Comparison of ENCODE assay signal across 10 cellular contexts in genomic region chr10:8416192-8416701, GRCh38.
DNase-seq lines count a peak whose midpoint lies in the region; ATAC-seq lines count a peak whose summit lies in the region.
"Had no signal": no experiment of that assay in that cellular context is flagged by ENCODE, and none has a peak within 500 bp of the region (broad histone marks: within the 10 kb centered on the region; RNA-seq: fewer than 3 reads in every experiment).

No MANE protein-coding gene starts in this region.

- CTCF ChIA-PET in CD8-positive, alpha-beta memory T cell (lab: Charles Lee), result interaction anchor here (1.0 to 1.5 kb wide), 4 partner anchors 11 to 84 kb away, joined by 3 to 5 read pairs (median 3); no protein-coding TSS in a partner anchor

- no peak overlapping the region for H3K4me3 ChIP-seq in CD8-positive, alpha-beta memory T cell (ENCODE audit: low read length)
- H3K4me3 ChIP-seq: BLaER1 had no signal

- H3K27ac Mint-ChIP-seq in CD8-positive, alpha-beta memory T cell, result peak overlapping the region; percentile 96 to 100 (median 100)

- H3K27ac ChIP-seq in CD8-positive, alpha-beta memory T cell (ENCODE audit: low read depth, low read length), result peak overlapping the region; percentile 88
- H3K27ac ChIP-seq: BLaER1 had no signal

- peak overlapping the region; percentile 35 to 76 (median 69) for H3K4me3 Mint-ChIP-seq in CD8-positive, alpha-beta memory T cell

- no peaks in the 10 kb centered on the region for H3K9me3 Mint-ChIP-seq in CD8-positive, alpha-beta memory T cell

- peak; percentile 19 to 85 (median 50) for DNase-seq in CD8-positive, alpha-beta memory T cell
- peak; percentile 34 for DNase-seq in activated gamma-delta T cell treated with anti-CD3 and anti-CD28 coated beads, Interleukin-2, amount 50 U/mL, for 16 hours (ENCODE audit: low read depth)
- DNase-seq in ureter (ENCODE audit: low spot score) (no peak), NCI-H2081 (lab: John Stamatoyannopoulos, UW) (no peak), OCI-M2 (lab: John Stamatoyannopoulos, UW; ENCODE audit: unreplicated experiment) (no peak)
- DNase-seq: left colon had no signal

- peak; percentile 84 for ATAC-seq in GM18907 (IDR thresholded peaks at IDR 0.05; ENCODE audit: unreplicated experiment)
- peak; percentile 86 for ATAC-seq in HG03565 (IDR thresholded peaks at IDR 0.05; ENCODE audit: unreplicated experiment)
- no peak for ATAC-seq in HG03469 (IDR thresholded peaks at IDR 0.05; ENCODE audit: unreplicated experiment)
- ATAC-seq: left colon had no signal

- H3K4me1 ChIP-seq in CD8-positive, alpha-beta memory T cell (ENCODE audit: insufficient read depth, low read length), result peaks cover 24% of the 10 kb centered on the region
- H3K4me1 ChIP-seq: BLaER1 had no signal

- H3K36me3 Mint-ChIP-seq in CD8-positive, alpha-beta memory T cell, result no peaks in the 10 kb centered on the region

- no peaks in the 10 kb centered on the region for H3K27me3 ChIP-seq in CD8-positive, alpha-beta memory T cell (ENCODE audit: insufficient read depth, low read length, poor library complexity, severe bottlenecking)
- H3K27me3 ChIP-seq: BLaER1 had no signal

- POLR2A ChIA-PET in CD8-positive, alpha-beta memory T cell (lab: Charles Lee), result interaction anchor here (0.6 to 1.9 kb wide), 5 partner anchors 14 to 355 kb away, joined by 3 to 7 read pairs (median 3); no protein-coding TSS in a partner anchor

- H3K36me3 ChIP-seq in CD8-positive, alpha-beta memory T cell (ENCODE audit: insufficient read depth, low read length), result no peaks in the 10 kb centered on the region
- H3K36me3 ChIP-seq: BLaER1 had no signal

- H3K4me1 Mint-ChIP-seq in CD8-positive, alpha-beta memory T cell, result peaks cover 34 to 45% (median 42%) of the 10 kb centered on the region in 3 donors

- H3K27me3 Mint-ChIP-seq in CD8-positive, alpha-beta memory T cell, result peaks cover 0 to 4% of the 10 kb centered on the region in 2 donors

- H3K9me3 ChIP-seq in CD8-positive, alpha-beta memory T cell (ENCODE audit: low read length), result no peaks in the 10 kb centered on the region
- H3K9me3 ChIP-seq: BLaER1 had no signal

Comparison
In these comparisons a context has a peak if more than half of its experiments do, and no peak if none do; other contexts are left out.
1. DNase-seq: peak in CD8-positive, alpha-beta memory T cell (5 of 5) and activated gamma-delta T cell treated with anti-CD3 and anti-CD28 coated beads, Interleukin-2, amount 50 U/mL, for 16 hours (single experiment); none in ureter (single experiment), NCI-H2081 (0 of 2) and OCI-M2 (single experiment).